Comparison of ENCODE assay signal across 14 cellular contexts in the genomic region with DNA sequence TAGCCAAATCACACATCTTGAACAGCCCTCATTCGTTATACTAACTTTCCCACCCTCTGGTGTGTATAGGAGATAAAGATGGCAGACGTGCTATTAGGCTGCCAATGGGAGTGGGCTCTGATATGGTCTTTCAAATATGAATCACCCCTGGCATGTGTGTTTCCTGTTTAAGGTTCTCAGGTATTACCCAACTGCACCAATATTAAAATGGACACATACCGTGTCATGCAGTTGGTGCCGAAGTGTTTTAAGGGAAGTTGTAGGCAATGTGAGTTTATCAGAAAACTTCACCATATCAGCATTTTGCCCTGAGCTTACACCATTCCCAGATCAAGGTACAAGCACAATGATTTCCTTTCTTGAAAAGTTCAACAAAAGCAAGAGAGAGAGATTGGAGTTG. TPM values are rescaled to one million over a fixed set of nuclear protein-coding genes. Genes with fewer than 3 reads are reported as not detected.
A peak's percentile ranks its signal among the peaks of the same experiment; 100 is the strongest.
DNase-seq lines count a peak whose midpoint lies in the region; ATAC-seq and TF ChIP-seq lines count a peak whose summit lies in the region.
"Had no signal": no experiment of that assay in that cellular context is flagged by ENCODE, and none has a peak within 500 bp of the region (broad histone marks: within the 10 kb centered on the region; RNA-seq: fewer than 3 reads in every experiment).

No MANE protein-coding gene starts in this region.

- H3K36me3 Mint-ChIP-seq in CD4-positive, alpha-beta T cell (ENCODE audit: low read depth) = peaks cover 9% of the 10 kb centered on the region
- H3K36me3 Mint-ChIP-seq in activated CD4-positive, alpha-beta memory T cell treated with anti-CD3 and anti-CD28 coated beads for 36 hours = peaks cover 11% of the 10 kb centered on the region
- no peaks in the 10 kb centered on the region for H3K36me3 Mint-ChIP-seq in glutamatergic neuron (ENCODE audit: unreplicated experiment)

- no peaks in the 10 kb centered on the region for H3K27me3 ChIP-seq in CD4-positive, alpha-beta T cell (ENCODE audit: control insufficient read depth, insufficient read depth, low read length)
- H3K27me3 ChIP-seq in HL-60 (ENCODE audit: insufficient read depth, poor library complexity, severe bottlenecking) (no peaks in the 10 kb centered on the region), ascending aorta (no peaks in the 10 kb centered on the region)
- H3K27me3 ChIP-seq: colonic mucosa, esophagus muscularis mucosa, sigmoid colon had no signal

- H3K9me3 ChIP-seq in CD4-positive, alpha-beta T cell (ENCODE audit: control insufficient read depth, low read length) = no peaks in the 10 kb centered on the region
- no peaks in the 10 kb centered on the region for H3K9me3 ChIP-seq in mucosa of descending colon
- H3K9me3 ChIP-seq in ascending aorta = no peaks in the 10 kb centered on the region
- H3K9me3 ChIP-seq: colonic mucosa, esophagus muscularis mucosa, sigmoid colon had no signal

- peaks cover 90% of the 10 kb centered on the region for H3K4me1 Mint-ChIP-seq in CD4-positive, alpha-beta T cell (ENCODE audit: low read depth)
- H3K4me1 Mint-ChIP-seq in activated CD4-positive, alpha-beta memory T cell treated with anti-CD3 and anti-CD28 coated beads for 36 hours (ENCODE audit: low read depth) = peaks cover 84% of the 10 kb centered on the region
- H3K4me1 Mint-ChIP-seq in glutamatergic neuron (ENCODE audit: low read depth, unreplicated experiment) = peaks cover 4% of the 10 kb centered on the region

- H3K36me3 ChIP-seq in mucosa of descending colon (ENCODE audit: low read depth) (no peaks in the 10 kb centered on the region), ascending aorta (no peaks in the 10 kb centered on the region)
- H3K36me3 ChIP-seq: colonic mucosa, esophagus muscularis mucosa, sigmoid colon had no signal

- intact Hi-C loops in CD4-positive, alpha-beta T cell (cut with DNase I, micrococcal nuclease) = no loop called here
- intact Hi-C loops in activated CD4-positive, alpha-beta memory T cell treated with anti-CD3 and anti-CD28 coated beads for 36 hours (cut with micrococcal nuclease) = loop anchor here (5.0 kb wide), 1 partner anchor 108 kb away; no protein-coding TSS in a partner anchor
- intact Hi-C loops in mucosa of descending colon (cut with DNase I, micrococcal nuclease) (no loop called here), ascending aorta (cut with DNase I) (no loop called here)

- TF ChIP-seq CTCF in CD4-positive, alpha-beta T cell (IDR thresholded peaks at IDR 0.05) = no peak
- TF ChIP-seq CTCF in HL-60 (IDR thresholded peaks at IDR 0.05; ENCODE audit: insufficient read depth, low read length) = no peak
- no peak for TF ChIP-seq CTCF in mucosa of descending colon (IDR thresholded peaks at IDR 0.05)
- TF ChIP-seq CTCF in ascending aorta (IDR thresholded peaks at IDR 0.05) = no peak
- TF ChIP-seq CTCF in glutamatergic neuron (IDR thresholded peaks at IDR 0.05; ENCODE audit: partially characterized antibody, unreplicated experiment) = no peak

- H3K4me3 ChIP-seq in HL-60 (replicated peaks; ENCODE audit: insufficient read depth, low read length) (no peak overlapping the region), mucosa of descending colon (no peak overlapping the region), ascending aorta (no peak overlapping the region)
- H3K4me3 ChIP-seq: colonic mucosa, esophagus muscularis mucosa, sigmoid colon had no signal

- no peaks in the 10 kb centered on the region for H3K4me1 ChIP-seq in mucosa of descending colon (ENCODE audit: low read depth)
- peaks cover 0 to 8% of the 10 kb centered on the region in 2 donors for H3K4me1 ChIP-seq in ascending aorta
- H3K4me1 ChIP-seq: colonic mucosa had no signal

- DNase-seq in CD4-positive, alpha-beta T cell = no peak
- DNase-seq in HL-60 (ENCODE audit: low read depth in 1 of 2, low spot score in 1 of 2) = peak in 1 of 2 experiments; percentile 58
- no peak for DNase-seq in activated CD4-positive, alpha-beta memory T cell treated with anti-CD3 and anti-CD28 coated beads for 36 hours
- no peak for DNase-seq in mucosa of descending colon
- DNase-seq in NCI-H82 treated with DMSO at 0.1 percent for 48 hours (lab: John Stamatoyannopoulos, UW; ENCODE audit: unreplicated experiment) = no peak
- DNase-seq in ascending aorta (ENCODE audit: low spot score in 2 of 2) = no peak
- no peak for DNase-seq in glutamatergic neuron
- DNase-seq: amniotic stem cell; colonic mucosa; hippocampal formation; NCI-H446; sigmoid colon; stimulated activated CD4-positive, alpha-beta T cell treated with anti-CD3 and anti-CD28 coated beads, Interleukin-4, amount 100 ng/mL, for 4 hours had no signal

- peak overlapping the region; percentile 69 for H3K4me3 Mint-ChIP-seq in CD4-positive, alpha-beta T cell
- peak overlapping the region; percentile 6 for H3K4me3 Mint-ChIP-seq in activated CD4-positive, alpha-beta memory T cell treated with anti-CD3 and anti-CD28 coated beads for 36 hours
- H3K4me3 Mint-ChIP-seq in glutamatergic neuron (ENCODE audit: unreplicated experiment) = no peak overlapping the region

- POLR2A ChIA-PET in CD4-positive, alpha-beta T cell (lab: Charles Lee) = interaction anchor here (0.9 to 1.5 kb wide), 2 partner anchors 12 to 32 kb away, joined by 3 to 6 read pairs; no protein-coding TSS in a partner anchor
- POLR2A ChIA-PET in activated CD4-positive, alpha-beta memory T cell treated with anti-CD3 and anti-CD28 coated beads for 36 hours (lab: Charles Lee) = interaction anchor here (0.8 kb wide), 1 partner anchor 30 kb away, joined by 3 read pairs; no protein-coding TSS in a partner anchor

- H3K27ac ChIP-seq in CD4-positive, alpha-beta T cell (ENCODE audit: low read depth, low read length) = no peak overlapping the region
- peak overlapping the region; percentile 45 for H3K27ac ChIP-seq in HL-60 (replicated peaks)
- no peak overlapping the region for H3K27ac ChIP-seq in ascending aorta
- H3K27ac ChIP-seq: colonic mucosa, esophagus muscularis mucosa, sigmoid colon had no signal

- no peak for ATAC-seq in CD4-positive, alpha-beta T cell (ENCODE audit: poor library complexity)
- peak; percentile 7 for ATAC-seq in mucosa of descending colon

- no peaks in the 10 kb centered on the region for H3K9me3 Mint-ChIP-seq in CD4-positive, alpha-beta T cell
- no peaks in the 10 kb centered on the region for H3K9me3 Mint-ChIP-seq in activated CD4-positive, alpha-beta memory T cell treated with anti-CD3 and anti-CD28 coated beads for 36 hours
- no peaks in the 10 kb centered on the region for H3K9me3 Mint-ChIP-seq in glutamatergic neuron (ENCODE audit: unreplicated experiment)

- no peaks in the 10 kb centered on the region for H3K27me3 Mint-ChIP-seq in CD4-positive, alpha-beta T cell
- no peaks in the 10 kb centered on the region for H3K27me3 Mint-ChIP-seq in activated CD4-positive, alpha-beta memory T cell treated with anti-CD3 and anti-CD28 coated beads for 36 hours
- no peaks in the 10 kb centered on the region for H3K27me3 Mint-ChIP-seq in glutamatergic neuron (ENCODE audit: unreplicated experiment)

- CTCF ChIA-PET in CD4-positive, alpha-beta T cell (lab: Charles Lee) = no interaction called here
- CTCF ChIA-PET in activated CD4-positive, alpha-beta memory T cell treated with anti-CD3 and anti-CD28 coated beads for 36 hours (lab: Charles Lee) = interaction anchor here (0.9 to 1.2 kb wide), 2 partner anchors 19 to 33 kb away, joined by 3 read pairs; a partner anchor contains a TSS

- H3K27ac Mint-ChIP-seq in CD4-positive, alpha-beta T cell = peak overlapping the region; percentile 95
- H3K27ac Mint-ChIP-seq in activated CD4-positive, alpha-beta memory T cell treated with anti-CD3 and anti-CD28 coated beads for 36 hours = peak overlapping the region; percentile 73
- no peak overlapping the region for H3K27ac Mint-ChIP-seq in glutamatergic neuron (ENCODE audit: unreplicated experiment)

RNA-seq across cellular contexts. Expression of a gene that starts 33.5 kb away (rescaled TPM):
- 10 to 100 TPM; 53.4 to 53.6 TPM for total RNA-seq in CD4-positive, alpha-beta T cell
- 10 to 100 TPM; 58.3 to 59.0 TPM for total RNA-seq in activated CD4-positive, alpha-beta memory T cell treated with anti-CD3 and anti-CD28 coated beads for 36 hours
- 10 to 100 TPM in 1 of 3 donors, 1 to 10 TPM in 2; 3.3 to 15.2 (median 6.6) TPM for total RNA-seq in mucosa of descending colon
- 63.2 TPM for total RNA-seq in ascending aorta
- 11.5 TPM for total RNA-seq in glutamatergic neuron (ENCODE audit: unreplicated experiment)
